ENCODE assay signal across 10 cellular contexts in the genomic region with DNA sequence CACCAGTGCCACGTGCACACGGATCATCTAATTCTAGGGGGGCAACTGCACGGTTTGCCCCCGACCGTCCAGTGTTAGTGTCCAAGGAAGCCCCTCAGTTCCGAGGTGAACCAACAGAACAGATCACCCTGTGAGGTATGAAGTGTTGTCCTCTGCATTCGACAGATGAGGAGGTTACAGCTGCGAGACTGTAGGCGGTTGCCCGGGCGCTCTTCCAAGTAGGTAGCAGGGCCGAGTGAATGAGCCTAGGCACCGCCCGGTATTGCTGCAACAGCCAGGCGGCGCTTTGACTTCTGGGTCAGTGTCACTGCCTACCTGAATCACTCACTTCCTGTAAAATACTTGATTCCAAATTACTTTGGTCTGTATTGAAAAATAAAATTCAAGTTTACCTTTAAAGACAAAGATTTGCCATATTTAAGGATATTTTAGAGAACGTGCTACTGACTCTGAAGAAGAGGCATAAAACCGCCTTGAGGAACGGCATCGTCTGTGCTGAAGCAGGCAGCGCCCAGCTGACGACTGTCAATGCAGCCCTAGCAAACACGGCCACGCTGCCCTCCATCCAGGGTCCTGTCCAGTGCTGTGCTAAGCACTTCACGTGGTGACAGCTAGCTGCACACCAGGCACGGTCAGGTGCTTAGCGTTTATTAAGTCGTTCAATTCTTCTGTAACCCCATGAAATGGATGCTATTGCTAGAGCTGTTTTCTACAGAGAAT. TPM values are rescaled to one million over a fixed set of nuclear protein-coding genes. Genes with fewer than 3 reads are reported as not detected.
DNase-seq lines count a peak whose midpoint lies in the region; ATAC-seq and TF ChIP-seq lines count a peak whose summit lies in the region.
"Had no signal": no experiment of that assay in that cellular context is flagged by ENCODE, and none has a peak within 500 bp of the region (broad histone marks: within the 10 kb centered on the region; RNA-seq: fewer than 3 reads in every experiment).

No MANE protein-coding gene starts in this region.

- WGBS in body of pancreas, 2 donors = 78 to 81% methylated on average over 27 to 28 of the region's 28 CpGs
- 64 to 72% (median 69%) methylated on average over 28 of the region's 28 CpGs for WGBS in psoas muscle, 3 donors

- DNase-seq in GM23338 (ENCODE audit: low spot score) (no peak), NOMO-1 treated with dmso at 0.1 percent for 144 hours (lab: John Stamatoyannopoulos, UW; ENCODE audit: unreplicated experiment) (peak; percentile 38), body of pancreas (peak in 3 of 4 donors; percentile 45 to 80 (median 69)), psoas muscle (peak; percentile 62 to 75), NCI-H524 treated with DMSO at 0.1 percent for 48 hours (lab: John Stamatoyannopoulos, UW) (no peak)
- DNase-seq: naive B cell, NCI-H524 had no signal

- no peak overlapping the region for H3K4me3 ChIP-seq in GM23338
- H3K4me3 ChIP-seq in body of pancreas = no peak overlapping the region
- no peak overlapping the region for H3K4me3 ChIP-seq in psoas muscle

- H3K27ac ChIP-seq in GM23338 (ENCODE audit: low read depth) (no peak overlapping the region), body of pancreas (no peak overlapping the region), psoas muscle (no peak overlapping the region)

- no peak overlapping the region for H3K27ac Mint-ChIP-seq in GM23338

- H3K4me1 ChIP-seq in GM23338 (ENCODE audit: insufficient read depth) = no peaks in the 10 kb centered on the region
- H3K4me1 ChIP-seq in body of pancreas = peaks cover 28% of the 10 kb centered on the region
- H3K4me1 ChIP-seq in psoas muscle = peaks cover 4% of the 10 kb centered on the region

- H3K4me1 Mint-ChIP-seq in GM23338 = peaks cover 10% of the 10 kb centered on the region

- no peaks in the 10 kb centered on the region for H4K20me1 ChIP-seq in GM23338 (replicated peaks; ENCODE audit: insufficient read depth)

- peaks cover 4% of the 10 kb centered on the region for H3K27me3 Mint-ChIP-seq in GM23338 (ENCODE audit: insufficient read depth, low read depth, poor library complexity)

- TF ChIP-seq POLR2A in body of pancreas (IDR thresholded peaks at IDR 0.05) (no peak), GM18505 (IDR thresholded peaks at IDR 0.05; ENCODE audit: borderline replicate concordance, extremely low read depth, insufficient read depth, insufficient read length) (no peak)

- peaks cover 7% of the 10 kb centered on the region; the same call in 1 of the 2 replicates for H3K9me2 ChIP-seq in GM23338 (ENCODE audit: insufficient read depth)

- H3K36me3 Mint-ChIP-seq in GM23338 (ENCODE audit: low read depth) = no peaks in the 10 kb centered on the region; the same call in 2 of the 3 replicates

- H3K27me3 ChIP-seq in GM23338 (ENCODE audit: insufficient read depth) = no peaks in the 10 kb centered on the region
- H3K27me3 ChIP-seq in body of pancreas = no peaks in the 10 kb centered on the region
- no peaks in the 10 kb centered on the region for H3K27me3 ChIP-seq in psoas muscle (ENCODE audit: insufficient read depth in 3 of 3, low read length in 2 of 3)

- no peaks in the 10 kb centered on the region for H3K9me3 ChIP-seq in body of pancreas
- no peaks in the 10 kb centered on the region for H3K9me3 ChIP-seq in psoas muscle

- peaks cover 4% of the 10 kb centered on the region; the same call in 1 of the 3 replicates for H3K9me3 Mint-ChIP-seq in GM23338

- no peak for TF ChIP-seq CTCF in GM23338 (conservative IDR thresholded peaks at IDR 0.05; ENCODE audit: low read depth in 2 of 2)
- TF ChIP-seq CTCF in body of pancreas (IDR thresholded peaks at IDR 0.05) = peak in 2 of 7 experiments; percentile 24 to 42
- no peak for TF ChIP-seq CTCF in psoas muscle (IDR thresholded peaks at IDR 0.05)

- intact Hi-C loops in body of pancreas (cut with DNase I) (no loop called here), psoas muscle (cut with DNase I) (no loop called here)

- no peak overlapping the region for H3K4me3 Mint-ChIP-seq in GM23338

- H3K36me3 ChIP-seq in GM23338 (ENCODE audit: insufficient read depth) (no peaks in the 10 kb centered on the region), body of pancreas (replicated peaks in 1 of 2; ENCODE audit: insufficient read depth in 1 of 2, low read depth in 2 of 2) (no peaks in the 10 kb centered on the region), psoas muscle (ENCODE audit: insufficient read depth in 1 of 2, low read depth in 1 of 2) (no peaks in the 10 kb centered on the region)

- H3F3A ChIP-seq in GM23338 (replicated peaks; ENCODE audit: low read depth) = no peaks in the 10 kb centered on the region

- no peak overlapping the region for H2AFZ ChIP-seq in GM23338

- no peak overlapping the region for H3K4me2 ChIP-seq in GM23338

- no peaks in the 10 kb centered on the region for H3K79me2 ChIP-seq in GM23338 (replicated peaks; ENCODE audit: insufficient read depth)

- peak; percentile 46 for ATAC-seq in GM23338
- ATAC-seq in body of pancreas = no peak
- peak; percentile 91 to 95 (median 92) for ATAC-seq in psoas muscle
- no peak for ATAC-seq in HG02852 (IDR thresholded peaks at IDR 0.05; ENCODE audit: unreplicated experiment)
- ATAC-seq in HG03354 (IDR thresholded peaks at IDR 0.05; ENCODE audit: poor library complexity, severe bottlenecking, unreplicated experiment) = no peak
- ATAC-seq in GM18505 (IDR thresholded peaks at IDR 0.05; ENCODE audit: unreplicated experiment) = no peak

TF ChIP-seq in GM23338, 12 proteins besides CTCF, POLR2A, EP300 and RAD21 (continues in another document):
- TF ChIP-seq EZH2phosphoT487 (IDR thresholded peaks at IDR 0.05; ENCODE audit: unreplicated experiment) (no peak), ZNF114 (CRISPR knock-in tag; IDR thresholded peaks at IDR 0.05) (no peak), EZH2 (IDR thresholded peaks at IDR 0.05; ENCODE audit: low read depth, unreplicated experiment) (no peak), STAT1 (IDR thresholded peaks at IDR 0.05; ENCODE audit: unreplicated experiment) (no peak)

RNA-seq across cellular contexts. Expression of gene RASA3, which starts 19.3 kb away (rescaled TPM):
- total RNA-seq in GM23338 (2014; rRNA removed; shearing (Covaris generic)) = 18.7 and 20.7 TPM in 2 replicates
- 11.2 and 11.7 TPM in 2 replicates for polyA plus RNA-seq in GM23338 (2016; fragmentation: Nextera tagmentation; extraction: Ambion mirVana)
- 10 to 100 TPM; 10.2 to 19.2 TPM for total RNA-seq in body of pancreas
- total RNA-seq in psoas muscle = 10 to 100 TPM in 3 of 4 donors, 1 to 10 TPM in 1; 9.2 to 20.2 (median 14.5) TPM
- polyA plus RNA-seq in psoas muscle = 10 to 100 TPM in 1 of 3 donors, 1 to 10 TPM in 2; 4.8 to 24.4 (median 5.2) TPM

RNA-seq across cellular contexts. Expression of gene CFAP97D2, which starts 27.3 kb away (rescaled TPM):
- total RNA-seq in GM23338 (2014; rRNA removed; shearing (Covaris generic)) = not detected in 2 replicates
- polyA plus RNA-seq in GM23338 (2016; fragmentation: Nextera tagmentation; extraction: Ambion mirVana) (not detected in 2 replicates), psoas muscle (under 1 TPM in 1 of 3 donors, not detected in 2; 0.09 TPM)
- total RNA-seq in body of pancreas (not detected), psoas muscle (not detected)

Comparison
In these comparisons a context has a peak if more than half of its experiments do, and no peak if none do; other contexts are left out.
1. ATAC-seq: peak in GM23338 (single experiment) and psoas muscle (4 of 4); none in body of pancreas (single experiment), HG02852 (single experiment), HG03354 (single experiment) and GM18505 (single experiment).
2. DNase-seq: peak in NOMO-1 treated with dmso at 0.1 percent for 144 hours (single experiment), body of pancreas (3 of 4) and psoas muscle (2 of 2); none in GM23338 (single experiment) and NCI-H524 treated with DMSO at 0.1 percent for 48 hours (single experiment).